ENCODE assay signal across 23 cellular contexts in genomic region chr20:24868959-24869358, GRCh38.
"Had no signal": no experiment of that assay in that cellular context is flagged by ENCODE, and none has a peak within 500 bp of the region (broad histone marks: within the 10 kb centered on the region; RNA-seq: fewer than 3 reads in every experiment).

No MANE protein-coding gene starts in this region.

- H3K27me3 ChIP-seq: gastrocnemius medialis, hepatocyte had no signal

- ATAC-seq: gastrocnemius medialis, heart left ventricle, left colon, left lung, left ventricle myocardium superior, lower lobe of right lung, mucosa of descending colon had no signal

- H3K79me2 ChIP-seq: hepatocyte had no signal

- H3K27ac Mint-ChIP-seq: immature natural killer cell, mesothelial cell of epicardium had no signal

- H3K4me2 ChIP-seq: hepatocyte had no signal

- H3K36me3 ChIP-seq: esophagus squamous epithelium, gastrocnemius medialis, heart left ventricle, left lung, lower lobe of right lung had no signal

- H3K4me3 ChIP-seq: coronary artery, dorsolateral prefrontal cortex, esophagus squamous epithelium, gastrocnemius medialis, heart left ventricle, hepatocyte, left lung, lower lobe of right lung, mucosa of descending colon had no signal

- H2AFZ ChIP-seq: hepatocyte had no signal

- H3K4me1 ChIP-seq: esophagus squamous epithelium, gastrocnemius medialis, heart left ventricle, left lung, lower lobe of right lung had no signal

- H3K4me1 Mint-ChIP-seq: mesothelial cell of epicardium had no signal

- H3K9me3 ChIP-seq: gastrocnemius medialis had no signal

- DNase-seq: dermis blood vessel endothelial cell; dorsolateral prefrontal cortex; effector CD4-positive, alpha-beta T cell; effector memory CD4-positive, alpha-beta T cell; esophagus squamous epithelium; foreskin fibroblast; foreskin melanocyte; gastrocnemius medialis; heart left ventricle; hypothalamus; immature natural killer cell; islet precursor cell; kidney; kidney glomerular epithelial cell; left colon; left lung; left ventricle myocardium superior; lower lobe of right lung; mesenchymal stem cell; mucosa of descending colon had no signal

- H3K36me3 Mint-ChIP-seq: mesothelial cell of epicardium had no signal

- H3K27ac ChIP-seq: coronary artery, dorsolateral prefrontal cortex, esophagus squamous epithelium, gastrocnemius medialis, heart left ventricle, hepatocyte, left lung, lower lobe of right lung had no signal

- H3K4me3 Mint-ChIP-seq: immature natural killer cell, mesothelial cell of epicardium had no signal
